ENCODE assay signal across 22 cellular contexts in genomic region chr16:88835818-88836217, GRCh38. TPM values are rescaled to one million over a fixed set of nuclear protein-coding genes. Genes with fewer than 3 reads are reported as not detected.
"Had no signal": no experiment of that assay in that cellular context is flagged by ENCODE, and none has a peak within 500 bp of the region (broad histone marks: within the 10 kb centered on the region; RNA-seq: fewer than 3 reads in every experiment).

No MANE protein-coding gene starts in this region.

- H3K9me3 ChIP-seq: MG63, SK-N-SH had no signal

- H3K4me2 ChIP-seq: SK-N-SH had no signal

- H3K27me3 Mint-ChIP-seq: T-cell had no signal

- H3K4me3 Mint-ChIP-seq: T-cell had no signal

- H3K27ac ChIP-seq: HL-60 had no signal

- DNase-seq: Karpas-422, KG1, MG63, NCI-H1092, NCI-H1105 treated with DMSO at 0.1 percent for 48 hours, NCI-H1417 treated with DMSO at 0.1 percent for 48 hours, NCI-H146, NCI-H1694 treated with DMSO at 0.1 percent for 48 hours, NCI-H1930, NCI-H2081, NCI-H2107, NCI-H2227 treated with DMSO at 0.1 percent for 48 hours, NCI-H524 treated with DMSO at 0.1 percent for 48 hours, NCI-H69, NCI-H774, SHP77, SK-N-SH, SW 1271, T-cell had no signal

- H3K9ac ChIP-seq: SK-N-SH had no signal

- H3K4me3 ChIP-seq: MG63 had no signal

- H3K36me3 ChIP-seq: MG63 had no signal

- H3K4me1 Mint-ChIP-seq: T-cell had no signal

- H3K9me3 Mint-ChIP-seq: T-cell had no signal

- H3K27ac Mint-ChIP-seq: T-cell had no signal

- H3K27me3 ChIP-seq: MG63 had no signal

- ATAC-seq: T-cell had no signal

RNA-seq across cellular contexts. Expression of gene PABPN1L, which starts 30.6 kb away (rescaled TPM):
- total RNA-seq: NCI-H460, SK-MEL-5, T-cell had no signal
- polyA plus RNA-seq: SK-N-SH had no signal
